In genomic region chr7:90298145-90299038, GRCh38 we compare ENCODE assay signal across 9 cellular contexts. TPM values are rescaled to one million over a fixed set of nuclear protein-coding genes. Genes with fewer than 3 reads are reported as not detected.
DNase-seq lines count a peak whose midpoint lies in the region; ATAC-seq and TF ChIP-seq lines count a peak whose summit lies in the region.
"Had no signal": no experiment of that assay in that cellular context is flagged by ENCODE, and none has a peak within 500 bp of the region (broad histone marks: within the 10 kb centered on the region; RNA-seq: fewer than 3 reads in every experiment).

No MANE protein-coding gene starts in this region.

- peaks cover 0 to 3% (median 3%) of the 10 kb centered on the region in 5 experiments for H3K9me3 Mint-ChIP-seq in brain

- no peak overlapping the region for H3K27ac ChIP-seq in coronary artery

- no peaks in the 10 kb centered on the region for H3K4me1 Mint-ChIP-seq in brain

- no peak overlapping the region for H3K27ac Mint-ChIP-seq in brain

- DNase-seq in AG08395 (ENCODE audit: low spot score) (peak; percentile 78), NCI-H2196 treated with DMSO at 0.1 percent for 48 hours (lab: John Stamatoyannopoulos, UW; ENCODE audit: unreplicated experiment) (peak; percentile 15), left lobe of liver (ENCODE audit: low spot score) (no peak), coronary artery (ENCODE audit: low spot score) (no peak)
- DNase-seq in stimulated activated CD4-positive, alpha-beta T cell treated with anti-CD3 and anti-CD28 coated beads, Interleukin-1b, Interleukin-23, amount 100 ng/mL, for 48 hours = no peak

- no peak overlapping the region for H3K4me3 ChIP-seq in coronary artery

- no peak overlapping the region for H3K4me3 Mint-ChIP-seq in brain

- peak; percentile 90 for ATAC-seq in GM18498 (IDR thresholded peaks at IDR 0.05; ENCODE audit: unreplicated experiment)
- peak; percentile 69 for ATAC-seq in HG02973 (IDR thresholded peaks at IDR 0.05; ENCODE audit: unreplicated experiment)
- peak; percentile 99 for ATAC-seq in left lobe of liver

- H3K27me3 Mint-ChIP-seq in brain = no peaks in the 10 kb centered on the region

- peak; percentile 34 to 55 for TF ChIP-seq CTCF in brain (conservative IDR thresholded peaks at IDR 0.05)
- no peak for TF ChIP-seq CTCF in coronary artery (IDR thresholded peaks at IDR 0.05)

- H3K36me3 Mint-ChIP-seq in brain = peaks cover 12% of the 10 kb centered on the region

RNA-seq across cellular contexts. Expression of gene FAM237B, which starts 22.7 kb away (rescaled TPM):
- not detected for polyA plus RNA-seq in brain (ENCODE audit: insufficient read depth, low read depth, low replicate concordance)
- total RNA-seq in left lobe of liver = not detected
- total RNA-seq: mononuclear cell had no signal

RNA-seq across cellular contexts. Expression of gene GTPBP10, which starts 48.1 kb away (rescaled TPM):
- 7.2 TPM for polyA plus RNA-seq in brain (ENCODE audit: insufficient read depth, low read depth, low replicate concordance)
- total RNA-seq in left lobe of liver = 16.7 TPM

RNA-seq across cellular contexts. Expression of gene CFAP69, which starts 53.4 kb away (rescaled TPM):
- not detected for polyA plus RNA-seq in brain (ENCODE audit: insufficient read depth, low read depth, low replicate concordance)
- total RNA-seq in left lobe of liver = 1.7 TPM

Comparison
In these comparisons a context has a peak if more than half of its experiments do, and no peak if none do; other contexts are left out.
1. DNase-seq: peak in AG08395 (single experiment) and NCI-H2196 treated with DMSO at 0.1 percent for 48 hours (single experiment); none in left lobe of liver (single experiment), stimulated activated CD4-positive, alpha-beta T cell treated with anti-CD3 and anti-CD28 coated beads, Interleukin-1b, Interleukin-23, amount 100 ng/mL, for 48 hours (single experiment) and coronary artery (single experiment).
2. Peak in every context shown above with its lines, with median percentiles within 50 percentile points of each other: ATAC-seq.